19 cellular contexts compared by ENCODE assay signal in the genomic region with DNA sequence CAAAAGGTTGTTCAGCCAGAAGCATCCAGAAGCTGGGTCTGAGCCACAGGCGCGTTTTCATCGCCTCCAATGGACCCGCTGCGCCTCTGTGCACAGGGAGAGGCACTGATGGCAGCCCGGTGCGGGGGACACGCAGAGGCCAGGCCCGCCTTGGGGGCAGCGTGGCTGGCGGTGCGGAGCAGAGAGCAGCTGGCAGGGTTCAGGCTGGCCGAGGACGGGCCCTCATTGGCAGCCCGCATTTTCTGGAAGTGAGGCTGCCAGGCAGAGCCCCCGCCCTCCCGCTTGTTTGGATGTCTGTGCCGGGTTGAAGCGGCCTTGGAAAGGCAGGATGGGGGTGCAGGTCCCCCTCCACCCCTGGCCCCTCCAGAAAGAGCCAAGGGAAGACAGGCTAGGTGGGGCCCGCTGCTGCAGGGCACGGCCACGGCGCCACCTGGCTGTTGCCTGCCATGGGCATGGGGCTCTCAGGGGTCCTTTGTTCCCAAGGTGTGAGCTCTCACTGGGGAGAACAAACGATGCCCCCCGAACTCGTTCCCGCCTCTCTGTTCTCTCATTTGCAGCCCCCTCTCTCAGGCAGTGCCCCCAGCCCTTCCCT. TPM values are rescaled to one million over a fixed set of nuclear protein-coding genes. Genes with fewer than 3 reads are reported as not detected.
DNase-seq lines count a peak whose midpoint lies in the region; ATAC-seq, FAIRE-seq and TF ChIP-seq lines count a peak whose summit lies in the region.
"Had no signal": no experiment of that assay in that cellular context is flagged by ENCODE, and none has a peak within 500 bp of the region (broad histone marks: within the 10 kb centered on the region; RNA-seq: fewer than 3 reads in every experiment).

No MANE protein-coding gene starts in this region.

- peaks cover 4% of the 10 kb centered on the region for H3K36me3 ChIP-seq in Caco-2 (ENCODE audit: control insufficient read depth, insufficient read depth, low read length)

- no peaks in the 10 kb centered on the region for H3K27me3 ChIP-seq in Caco-2 (replicated peaks; ENCODE audit: control insufficient read depth, insufficient read depth, low read length)
- H3K27me3 ChIP-seq in H9 (ENCODE audit: insufficient read depth, low read length) = no peaks in the 10 kb centered on the region
- H3K27me3 ChIP-seq: tibial artery had no signal

- H3K14ac ChIP-seq in H9 (ENCODE audit: insufficient read depth, low read length) = no peak overlapping the region

- H3K4me1 ChIP-seq in Caco-2 (no peaks in the 10 kb centered on the region), H9 (ENCODE audit: insufficient read depth, low read length) (no peaks in the 10 kb centered on the region)

- in situ Hi-C loops in astrocyte of the cerebellum (cut with HindIII; ENCODE audit: low sequenced_read_pairs) = no loop called here

- no peak overlapping the region for H3K23ac ChIP-seq in H9 (ENCODE audit: insufficient read length, low read depth, low read length)

- no peak overlapping the region for H4K91ac ChIP-seq in H9 (ENCODE audit: insufficient read length, low read depth, low read length)

- H3K18ac ChIP-seq in H9 (ENCODE audit: insufficient read length, low read depth, low read length) = no peak overlapping the region

- peaks cover 4% of the 10 kb centered on the region for H4K20me1 ChIP-seq in H9 (ENCODE audit: control insufficient read depth, insufficient read depth, insufficient read length)

- no peak overlapping the region for H3K9ac ChIP-seq in H9 (ENCODE audit: extremely low read depth, insufficient read length, low read length)
- H3K9ac ChIP-seq: KMS-11 had no signal

- H3K4me3 ChIP-seq in Caco-2 (ENCODE audit: low read depth, low read length) = no peak overlapping the region
- no peak overlapping the region for H3K4me3 ChIP-seq in astrocyte of the cerebellum (ENCODE audit: low read depth, low read length)
- H3K4me3 ChIP-seq: smooth muscle cell, tibial artery had no signal

- intact Hi-C loops in Caco-2 (cut with micrococcal nuclease; ENCODE audit: unreplicated experiment) = no loop called here

- no peak overlapping the region for H2BK12ac ChIP-seq in H9 (ENCODE audit: insufficient read length, low read depth, low read length)

- H3K36me3 Mint-ChIP-seq in Caco-2 (ENCODE audit: insufficient read depth, unreplicated experiment) (peaks cover 53% of the 10 kb centered on the region), H9 (ENCODE audit: insufficient read depth in 1 of 3, low read depth in 3 of 3) (peaks cover 19 to 32% (median 26%) of the 10 kb centered on the region in 3 experiments)

- H3K56ac ChIP-seq in H9 (ENCODE audit: insufficient read length, low read depth, low read length) = no peak overlapping the region

- peak in 1 of 2 experiments; percentile 27 for TF ChIP-seq CTCF in Caco-2 (IDR thresholded peaks at IDR 0.05; ENCODE audit: insufficient read depth in 1 of 2, low read depth in 1 of 2, low read length in 1 of 2, severe bottlenecking in 1 of 2, unreplicated experiment in 1 of 2)
- TF ChIP-seq CTCF in H9 (conservative IDR thresholded peaks at IDR 0.05) = peak; percentile 39
- TF ChIP-seq CTCF in astrocyte of the cerebellum (IDR thresholded peaks at IDR 0.05; ENCODE audit: low read depth, low read length, missing control alignments) = peak; percentile 18

- no peak overlapping the region for H4K8ac ChIP-seq in H9 (replicated peaks; ENCODE audit: insufficient read length, low read depth, low read length)

- no peak overlapping the region for H2AFZ ChIP-seq in H9 (ENCODE audit: low read length)

- no peak for FAIRE-seq in RCC 7860 (lab: Jason Lieb, UNC)
- FAIRE-seq: endothelial cell of umbilical vein, frontal cortex, TTC549 had no signal

- H3K27ac ChIP-seq in H9 (ENCODE audit: insufficient read length, low read depth, low read length) = no peak overlapping the region
- H3K27ac ChIP-seq: KMS-11, tibial artery had no signal

- no peak overlapping the region for H3K4ac ChIP-seq in H9 (ENCODE audit: low read depth, low read length)

- CTCF ChIA-PET in Caco-2 (lab: Charles Lee) = interaction anchor here (0.5 to 1.6 kb wide), 2 partner anchors 16 to 112 kb away, joined by 3 to 4 read pairs; no protein-coding TSS in a partner anchor

- no peaks in the 10 kb centered on the region for H3K23me2 ChIP-seq in H9 (ENCODE audit: insufficient read length, low read depth, low read length, poor library complexity, severe bottlenecking)

- H3K27me3 Mint-ChIP-seq in Caco-2 (ENCODE audit: insufficient read depth, unreplicated experiment) = no peaks in the 10 kb centered on the region
- no peaks in the 10 kb centered on the region for H3K27me3 Mint-ChIP-seq in H9 (ENCODE audit: low read depth)

- peaks cover 39% of the 10 kb centered on the region; the same call in 1 of the 2 replicates for H3K79me2 ChIP-seq in H9 (ENCODE audit: insufficient read depth, low read length)

- H3K4me3 Mint-ChIP-seq in Caco-2 (ENCODE audit: unreplicated experiment) = no peak overlapping the region
- H3K4me3 Mint-ChIP-seq in H9 = no peak overlapping the region
- H3K4me3 Mint-ChIP-seq: activated T-cell treated with anti-CD3 and anti-CD28 coated beads, Interleukin-2, amount 50 U/mL, for 4 hours had no signal

- H3K4me2 ChIP-seq in H9 (ENCODE audit: insufficient read depth, insufficient read length, low read length) = no peak overlapping the region
- H3K4me2 ChIP-seq: KMS-11, smooth muscle cell had no signal

- no CpG with 5 or more reads among the region's 27 CpGs for WGBS in H9 (ENCODE audit: extremely low coverage, insufficient read length, low lambda C conversion rate)

- DNase-seq in Caco-2 (no peak), H9 (no peak), astrocyte of the cerebellum (ENCODE audit: low read depth) (no peak), left lobe of liver (ENCODE audit: low spot score) (no peak), dermis blood vessel endothelial cell (no peak), RCC 7860 (ENCODE audit: low spot score) (no peak)
- DNase-seq: activated CD4-positive, alpha-beta T cell treated with anti-CD3 and anti-CD28 coated beads, Interleukin-2, amount 50 U/mL, for 4 hours; activated T-cell treated with anti-CD3 and anti-CD28 coated beads, Interleukin-2, amount 50 U/mL, for 4 hours; cerebellar nuclear complex; NCI-H1694 treated with DMSO at 0.1 percent for 48 hours; NCI-H510A; tibial artery had no signal

- no peak overlapping the region for H4K5ac ChIP-seq in H9 (ENCODE audit: insufficient read length, low read depth, low read length)

- peak overlapping the region; percentile 32 for H3K27ac Mint-ChIP-seq in Caco-2 (ENCODE audit: unreplicated experiment)
- H3K27ac Mint-ChIP-seq in H9 = peak overlapping the region in 2 of 3 experiments; percentile 15 to 57; a peak in 2 of 7 replicates

- no peak overlapping the region for H2BK15ac ChIP-seq in H9 (ENCODE audit: low read depth, low read length)

- ATAC-seq in left lobe of liver = peak; percentile 8
- no peak for ATAC-seq in HG03280 (IDR thresholded peaks at IDR 0.05; ENCODE audit: unreplicated experiment)
- no peak for ATAC-seq in GM18502 (IDR thresholded peaks at IDR 0.05; ENCODE audit: poor library complexity, unreplicated experiment)
- ATAC-seq: activated T-cell treated with anti-CD3 and anti-CD28 coated beads, Interleukin-2, amount 50 U/mL, for 4 hours had no signal

- H3K9me3 ChIP-seq in Caco-2 (no peaks in the 10 kb centered on the region), H9 (ENCODE audit: control insufficient read depth, low read depth, low read length) (no peaks in the 10 kb centered on the region)

- H3K4me1 Mint-ChIP-seq in Caco-2 (ENCODE audit: low read depth, unreplicated experiment) (no peaks in the 10 kb centered on the region), H9 (peaks cover 4 to 14% of the 10 kb centered on the region in 2 experiments; a peak in 3 of 4 replicates)

- no peak overlapping the region for H2BK20ac ChIP-seq in H9 (ENCODE audit: low read depth, low read length, poor library complexity, severe bottlenecking)

- no peak overlapping the region for H2AK5ac ChIP-seq in H9 (ENCODE audit: insufficient read length, low read length)

- H3T11ph ChIP-seq in H9 (ENCODE audit: low read length) = no peak overlapping the region

- BruUV-seq in Caco-2 (replicated peaks; lab: Mats Ljungman, UMichigan) = no TSS peak

- peaks cover 8% of the 10 kb centered on the region for H3K79me1 ChIP-seq in H9 (ENCODE audit: insufficient read depth, low read depth, low read length, poor library complexity, severe bottlenecking)

- no peak overlapping the region for H2BK5ac ChIP-seq in H9 (ENCODE audit: insufficient read length, low read length)

- H2BK120ac ChIP-seq in H9 (ENCODE audit: low read depth, low read length, poor library complexity, severe bottlenecking) = no peak overlapping the region

- H3K9me3 Mint-ChIP-seq in Caco-2 (ENCODE audit: unreplicated experiment) (no peaks in the 10 kb centered on the region), H9 (peaks cover 11 to 14% of the 10 kb centered on the region in 2 experiments)

- POLR2A ChIA-PET in Caco-2 (lab: Charles Lee) = no interaction called here

RNA-seq across cellular contexts. Expression of a gene that starts 18.8 kb away (rescaled TPM):
- 140 and 142 TPM in 2 replicates for total RNA-seq in Caco-2 (2022)
- 123 and 125 TPM in 2 replicates for total RNA-seq in H9 (2021)
- total RNA-seq in left lobe of liver = 38.3 TPM
- total RNA-seq in dermis blood vessel endothelial cell = 27.5 and 28.8 TPM in 2 replicates

RNA-seq across cellular contexts. Expression of a gene that starts 56.9 kb away (rescaled TPM):
- 52.5 and 62.9 TPM in 2 replicates for total RNA-seq in Caco-2 (2022)
- 52.7 and 53.2 TPM in 2 replicates for total RNA-seq in H9 (2021)
- 0.88 TPM for total RNA-seq in left lobe of liver
- total RNA-seq in dermis blood vessel endothelial cell = 6.6 and 8.6 TPM in 2 replicates
